32 cellular contexts compared by ENCODE assay signal in genomic region chr16:58256108-58256507, GRCh38. TPM values are rescaled to one million over a fixed set of nuclear protein-coding genes. Genes with fewer than 3 reads are reported as not detected.
"Had no signal": no experiment of that assay in that cellular context is flagged by ENCODE, and none has a peak within 500 bp of the region (broad histone marks: within the 10 kb centered on the region; RNA-seq: fewer than 3 reads in every experiment).

No MANE protein-coding gene starts in this region.

- ATAC-seq: stimulated activated effector memory CD8-positive, alpha-beta T cell treated with anti-CD3 and anti-CD28 coated beads, Interleukin-12 subunit alpha, Interleukin-12 subunit beta, amount 100 ng/mL, for 72 hours; stimulated activated memory B cell treated with anti-CD40 and anti-IgM and Interleukin-4, amounts not matched to agents 10 μg/mL and 1 μg/mL and 100 μg/mL, for 72 hours; stimulated activated naive B cell treated with anti-CD40 and anti-IgM and Interleukin-4, amounts not matched to agents 10 μg/mL and 1 μg/mL and 100 μg/mL, for 72 hours; stimulated activated naive CD8-positive, alpha-beta T cell treated with anti-CD3 and anti-CD28 coated beads, Interleukin-15, amount 100 ng/mL, for 72 hours; stimulated activated naive CD8-positive, alpha-beta T cell treated with anti-CD3 and anti-CD28 coated beads, Interleukin-15, Interleukin-2, amounts not matched to agents 100 U/mL and 50 U/mL, for 24 hours; upper lobe of right lung had no signal

- FAIRE-seq: urothelium cell line had no signal

- H3K27ac ChIP-seq: stomach, suprapubic skin, testis, thoracic aorta, thyroid gland, tibial artery, tibial nerve, transverse colon, upper lobe of left lung, upper lobe of right lung, uterus, vagina had no signal

- H3K4me3 ChIP-seq: stomach, suprapubic skin, testis, thoracic aorta, thyroid gland, tibial artery, tibial nerve, transverse colon, upper lobe of left lung, upper lobe of right lung, uterus, vagina had no signal

- DNase-seq: stimulated activated CD4-positive, alpha-beta T cell treated with anti-CD3 and anti-CD28 coated beads, Interleukin-2, amount 100 ng/mL, for 48 hours; stimulated activated CD4-positive, alpha-beta T cell treated with anti-CD3 and anti-CD28 coated beads, Interleukin-4, amount 100 ng/mL, for 1 hour; stimulated activated CD4-positive, alpha-beta T cell treated with anti-CD3 and anti-CD28 coated beads, Interleukin-4, amount 100 ng/mL, for 24 hours; stimulated activated CD4-positive, alpha-beta T cell treated with anti-CD3 and anti-CD28 coated beads, Interleukin-4, amount 100 ng/mL, for 4 hours; stimulated activated CD8-positive, alpha-beta memory T cell treated with anti-CD3 and anti-CD28 coated beads, Interleukin-4, amount 100 ng/mL, for 48 hours; stimulated activated naive B cell treated with anti-CD40 and anti-IgM and Interleukin-4, amounts not matched to agents 10 μg/mL and 1 μg/mL and 100 μg/mL, for 72 hours; stimulated activated naive CD4-positive, alpha-beta T cell; stimulated activated naive CD4-positive, alpha-beta T cell treated with Interleukin-2 at 50 U/mL for 16 hours; stimulated activated naive CD8-positive, alpha-beta T cell treated with anti-CD3 and anti-CD28 coated beads, Interleukin-15, amount 100 ng/mL, for 72 hours; stimulated activated naive CD8-positive, alpha-beta T cell treated with anti-CD3 and anti-CD28 coated beads, Interleukin-15, Interleukin-2, amounts not matched to agents 100 U/mL and 50 U/mL, for 24 hours; stomach; substantia nigra; testis; thyroid gland; tibial artery; transverse colon; trophoblast cell; upper lobe of left lung; upper lobe of right lung; uterus had no signal

- H3K4me1 ChIP-seq: stomach, suprapubic skin, testis, thyroid gland, tibial artery, tibial nerve, transverse colon, upper lobe of left lung, upper lobe of right lung, uterus, vagina had no signal

- H3K27me3 ChIP-seq: stomach, suprapubic skin, testis, thyroid gland, tibial artery, tibial nerve, transverse colon, upper lobe of left lung, upper lobe of right lung, uterus, vagina had no signal

- H3K36me3 ChIP-seq: thoracic aorta, thyroid gland, transverse colon, upper lobe of left lung, upper lobe of right lung, uterus, vagina had no signal

- H3K9me3 ChIP-seq: stomach, suprapubic skin, testis, thoracic aorta, thyroid gland, tibial artery, tibial nerve, transverse colon, upper lobe of left lung, upper lobe of right lung, uterus, vagina had no signal

RNA-seq across cellular contexts. Expression of gene PRSS54, which starts 38.7 kb away (rescaled TPM):
- total RNA-seq: stomach, subcutaneous adipose tissue, suprapubic skin, temporal lobe, thoracic aorta, thyroid gland, tibial nerve, transverse colon, upper lobe of left lung, upper lobe of right lung, ureter, urinary bladder, uterus, vagina had no signal
- polyA plus RNA-seq: stomach, thymus, urinary bladder had no signal
